8 cellular contexts compared by ENCODE assay signal in genomic region chr5:43631182-43631910, GRCh38. TPM values are rescaled to one million over a fixed set of nuclear protein-coding genes. Genes with fewer than 3 reads are reported as not detected.
DNase-seq lines count a peak whose midpoint lies in the region; ATAC-seq, FAIRE-seq and TF ChIP-seq lines count a peak whose summit lies in the region.

No MANE protein-coding gene starts in this region.

- no peak overlapping the region for H3K4ac ChIP-seq in mesendoderm (ENCODE audit: low read depth, low read length)

- H3K27me3 Mint-ChIP-seq in WTC11 (ENCODE audit: low read depth) = no peaks in the 10 kb centered on the region

- no peak overlapping the region for H3K4me3 Mint-ChIP-seq in WTC11

- CTCF ChIA-PET in WTC11 (lab: Charles Lee) = interaction anchor here (0.6 to 2.7 kb wide), 40 partner anchors 10 to 1143 kb away, joined by 3 to 22 read pairs (median 4); partner anchors contain the start of gene NNT

- peaks cover 5% of the 10 kb centered on the region; the same call in 1 of the 2 replicates for H3K4me1 Mint-ChIP-seq in WTC11

- peak; percentile 56 for TF ChIP-seq CTCF in WTC11 (IDR thresholded peaks at IDR 0.05)
- TF ChIP-seq CTCF in tibial nerve (IDR thresholded peaks at IDR 0.05) = peak; percentile 46 to 66 (median 56)

- H3K56ac ChIP-seq in mesendoderm (ENCODE audit: low read length) = no peak overlapping the region

- no peak overlapping the region for H2BK15ac ChIP-seq in mesendoderm (replicated peaks; ENCODE audit: low read depth)

- H3K79me1 ChIP-seq in mesendoderm (ENCODE audit: low read length) = no peaks in the 10 kb centered on the region

- H3K36me3 Mint-ChIP-seq in WTC11 = peaks cover 6% of the 10 kb centered on the region

- H3K9me3 ChIP-seq in tibial nerve = no peaks in the 10 kb centered on the region

- H2BK5ac ChIP-seq in mesendoderm (ENCODE audit: low read length) = no peak overlapping the region

- H3K23ac ChIP-seq in mesendoderm (ENCODE audit: low read length) = no peak overlapping the region

- no peak overlapping the region for H4K5ac ChIP-seq in mesendoderm (ENCODE audit: low read length)

- H3K27ac Mint-ChIP-seq in WTC11 = no peak overlapping the region

- TF ChIP-seq POLR2A in tibial nerve (IDR thresholded peaks at IDR 0.05) = no peak

- no peak overlapping the region for H3K18ac ChIP-seq in mesendoderm (ENCODE audit: low read length)

- DNase-seq in DMS 273 (lab: John Stamatoyannopoulos, UW; ENCODE audit: unreplicated experiment) (peak; percentile 98), NCI-H226 (peak; percentile 60), WTC11 (ENCODE audit: low spot score) (peak; percentile 40), mesendoderm (peak; percentile 91), tibial nerve (ENCODE audit: low spot score in 2 of 2) (peak in 1 of 2 donors; percentile 77)

- H3K27ac ChIP-seq in mesendoderm (ENCODE audit: low read depth, low read length) (no peak overlapping the region), tibial nerve (peak overlapping the region in 1 of 4 donors; percentile 27)

- no peak overlapping the region for H3K4me2 ChIP-seq in mesendoderm (ENCODE audit: low read length)

- H2BK120ac ChIP-seq in mesendoderm (ENCODE audit: low read depth, low read length) = no peak overlapping the region

- H3K4me3 ChIP-seq in mesendoderm (ENCODE audit: low read length) (no peak overlapping the region), tibial nerve (no peak overlapping the region)

- no peak overlapping the region for H2AK5ac ChIP-seq in mesendoderm (ENCODE audit: low read length)

- H3K27me3 ChIP-seq in mesendoderm (ENCODE audit: insufficient read depth, low read length, poor library complexity) = no peaks in the 10 kb centered on the region
- H3K27me3 ChIP-seq in tibial nerve = no peaks in the 10 kb centered on the region

- FAIRE-seq in endometrium (lab: Jason Lieb, UNC) = peak; percentile 21

- H3K9me3 Mint-ChIP-seq in WTC11 = no peaks in the 10 kb centered on the region

- no peak for TF ChIP-seq EP300 in tibial nerve (IDR thresholded peaks at IDR 0.05)

- H3K9ac ChIP-seq in mesendoderm (ENCODE audit: low read length) = no peak overlapping the region

- H3K4me1 ChIP-seq in mesendoderm (ENCODE audit: control insufficient read depth, low read depth, low read length) = peaks cover 6% of the 10 kb centered on the region
- H3K4me1 ChIP-seq in tibial nerve = peaks cover 0 to 32% (median 0%) of the 10 kb centered on the region in 4 donors

- peak; percentile 86 for ATAC-seq in GM19452 (IDR thresholded peaks at IDR 0.05; ENCODE audit: unreplicated experiment)
- peak; percentile 99 for ATAC-seq in HG03442 (IDR thresholded peaks at IDR 0.05; ENCODE audit: unreplicated experiment)
- peak; percentile 91 for ATAC-seq in WTC11

- H4K8ac ChIP-seq in mesendoderm (ENCODE audit: low read depth, low read length) = no peak overlapping the region

- no peaks in the 10 kb centered on the region for H3K36me3 ChIP-seq in mesendoderm (ENCODE audit: control insufficient read depth, insufficient read depth, low read length)
- H3K36me3 ChIP-seq in tibial nerve = peaks cover 0 to 15% (median 0%) of the 10 kb centered on the region in 3 donors

- H3K79me2 ChIP-seq in mesendoderm (ENCODE audit: control insufficient read depth, insufficient read depth, low read length) = no peaks in the 10 kb centered on the region

- WGBS in mesendoderm (ENCODE audit: extremely low coverage, insufficient coverage, low lambda C conversion rate) = no CpG with 5 or more reads among the region's 5 CpGs
- WGBS in tibial nerve, 2 donors = 54 to 70% methylated on average over 5 of the region's 5 CpGs

- POLR2A ChIA-PET in WTC11 (lab: Charles Lee) = interaction anchor here (0.5 kb wide), 1 partner anchor 29 kb away, joined by 4 read pairs; no protein-coding TSS in a partner anchor

TF ChIP-seq in WTC11, 78 proteins besides CTCF, POLR2A, EP300 and RAD21 (continues in another document):
- TF ChIP-seq CREB1 (CRISPR knock-in tag; IDR thresholded peaks at IDR 0.05) = no peak
- no peak for TF ChIP-seq SMAD4 (CRISPR knock-in tag; IDR thresholded peaks at IDR 0.05)
- no peak for TF ChIP-seq GRHL2 (CRISPR knock-in tag; IDR thresholded peaks at IDR 0.05; ENCODE audit: insufficient replicate concordance, severe bottlenecking)
- TF ChIP-seq ZNF425 (CRISPR knock-in tag; conservative IDR thresholded peaks at IDR 0.05) = no peak
- TF ChIP-seq SOX15 (CRISPR knock-in tag; IDR thresholded peaks at IDR 0.05) = no peak
- no peak for TF ChIP-seq TP53 (CRISPR knock-in tag; IDR thresholded peaks at IDR 0.05)
- TF ChIP-seq ELF4 (CRISPR knock-in tag; IDR thresholded peaks at IDR 0.05; ENCODE audit: low read depth) = no peak
- TF ChIP-seq TEAD1 (CRISPR knock-in tag; IDR thresholded peaks at IDR 0.05) = no peak
- no peak for TF ChIP-seq E2F4 (CRISPR knock-in tag; IDR thresholded peaks at IDR 0.05; ENCODE audit: borderline replicate concordance, low read depth)
- no peak for TF ChIP-seq CDX4 (CRISPR knock-in tag; IDR thresholded peaks at IDR 0.05; ENCODE audit: borderline replicate concordance)
- no peak for TF ChIP-seq TEAD4 (CRISPR knock-in tag; IDR thresholded peaks at IDR 0.05)
- TF ChIP-seq ATF3 (CRISPR knock-in tag; conservative IDR thresholded peaks at IDR 0.05) = no peak
- TF ChIP-seq ZNF396 (CRISPR knock-in tag; IDR thresholded peaks at IDR 0.05; ENCODE audit: borderline replicate concordance) = no peak
- no peak for TF ChIP-seq ZBTB43 (CRISPR knock-in tag; IDR thresholded peaks at IDR 0.05)
- no peak for TF ChIP-seq TCF7 (CRISPR knock-in tag; IDR thresholded peaks at IDR 0.05; ENCODE audit: low read depth)
- no peak for TF ChIP-seq RORB (CRISPR knock-in tag; IDR thresholded peaks at IDR 0.05)

RNA-seq across cellular contexts. Expression of gene NNT, which starts 28.4 kb away (rescaled TPM):
- total RNA-seq in WTC11 (2021) (32.0 to 37.6 TPM (median 33.1 TPM) in 3 replicates), tibial nerve (10 to 100 TPM; 36.3 to 47.1 (median 42.7) TPM)
- 7.2 TPM for polyA plus RNA-seq in mesendoderm (2013, experiment 1 of 2)
- 7.0 TPM for polyA plus RNA-seq in mesendoderm (2013, experiment 2 of 2)
